ENCODE assay signal across 14 cellular contexts in genomic region chr6:110635096-110635495, GRCh38.
"Had no signal": no experiment of that assay in that cellular context is flagged by ENCODE, and none has a peak within 500 bp of the region (broad histone marks: within the 10 kb centered on the region; RNA-seq: fewer than 3 reads in every experiment).

No MANE protein-coding gene starts in this region.

- H3K27me3 Mint-ChIP-seq: activated CD8-positive, alpha-beta T cell treated with anti-CD3 and anti-CD28 coated beads for 36 hours had no signal

- DNase-seq: activated CD4-positive, alpha-beta T cell treated with anti-CD3 and anti-CD28 coated beads for 48 hours; activated CD8-positive, alpha-beta T cell treated with anti-CD3 and anti-CD28 coated beads for 36 hours; activated effector memory CD4-positive, alpha-beta T cell treated with Interleukin-2 at 50 U/mL for 16 hours; activated T-cell treated with anti-CD3 and anti-CD28 coated beads, Interleukin-2, amount 50 U/mL, for 4 hours; mucosa of descending colon; natural killer cell; stimulated activated CD4-positive, alpha-beta T cell treated with anti-CD3 and anti-CD28 coated beads, Interleukin-12 subunit alpha, Interleukin-12 subunit beta, amount 100 ng/mL, for 4 hours; stimulated activated CD4-positive, alpha-beta T cell treated with anti-CD3 and anti-CD28 coated beads, Interleukin-2, amount 100 ng/mL, for 24 hours; T1000; uterus had no signal

- H3K4me3 ChIP-seq: cardiac muscle cell, mucosa of descending colon, tibial nerve, uterus had no signal

- H3K27ac Mint-ChIP-seq: activated CD8-positive, alpha-beta T cell treated with anti-CD3 and anti-CD28 coated beads for 36 hours; activated naive CD4-positive, alpha-beta T cell treated with anti-CD3 and anti-CD28 coated beads, Interleukin-2, amount 50 U/mL, for 72 hours; natural killer cell; stimulated activated effector memory CD8-positive, alpha-beta T cell treated with anti-CD3 and anti-CD28 coated beads, Interleukin-12 subunit alpha, Interleukin-12 subunit beta, amount 100 ng/mL, for 72 hours had no signal

- H3K9me3 Mint-ChIP-seq: activated CD8-positive, alpha-beta T cell treated with anti-CD3 and anti-CD28 coated beads for 36 hours; activated naive CD4-positive, alpha-beta T cell treated with anti-CD3 and anti-CD28 coated beads, Interleukin-2, amount 50 U/mL, for 72 hours; activated T-cell treated with anti-CD3 and anti-CD28 coated beads, Interleukin-2, amount 50 U/mL, for 4 hours; natural killer cell; stimulated activated effector memory CD8-positive, alpha-beta T cell treated with anti-CD3 and anti-CD28 coated beads, Interleukin-12 subunit alpha, Interleukin-12 subunit beta, amount 100 ng/mL, for 72 hours had no signal

- H3K4me1 Mint-ChIP-seq: stimulated activated effector memory CD8-positive, alpha-beta T cell treated with anti-CD3 and anti-CD28 coated beads, Interleukin-12 subunit alpha, Interleukin-12 subunit beta, amount 100 ng/mL, for 72 hours had no signal

- H3K4me3 Mint-ChIP-seq: activated CD8-positive, alpha-beta T cell treated with anti-CD3 and anti-CD28 coated beads for 36 hours; activated T-cell treated with anti-CD3 and anti-CD28 coated beads, Interleukin-2, amount 50 U/mL, for 4 hours; natural killer cell; stimulated activated effector memory CD8-positive, alpha-beta T cell treated with anti-CD3 and anti-CD28 coated beads, Interleukin-12 subunit alpha, Interleukin-12 subunit beta, amount 100 ng/mL, for 72 hours had no signal

- ATAC-seq: activated CD8-positive, alpha-beta T cell treated with anti-CD3 and anti-CD28 coated beads for 36 hours; activated naive CD4-positive, alpha-beta T cell treated with anti-CD3 and anti-CD28 coated beads, Interleukin-2, amount 50 U/mL, for 72 hours; activated T-cell treated with anti-CD3 and anti-CD28 coated beads, Interleukin-2, amount 50 U/mL, for 4 hours; mucosa of descending colon; stimulated activated effector memory CD8-positive, alpha-beta T cell treated with anti-CD3 and anti-CD28 coated beads, Interleukin-12 subunit alpha, Interleukin-12 subunit beta, amount 100 ng/mL, for 72 hours had no signal
